In the genomic region with DNA sequence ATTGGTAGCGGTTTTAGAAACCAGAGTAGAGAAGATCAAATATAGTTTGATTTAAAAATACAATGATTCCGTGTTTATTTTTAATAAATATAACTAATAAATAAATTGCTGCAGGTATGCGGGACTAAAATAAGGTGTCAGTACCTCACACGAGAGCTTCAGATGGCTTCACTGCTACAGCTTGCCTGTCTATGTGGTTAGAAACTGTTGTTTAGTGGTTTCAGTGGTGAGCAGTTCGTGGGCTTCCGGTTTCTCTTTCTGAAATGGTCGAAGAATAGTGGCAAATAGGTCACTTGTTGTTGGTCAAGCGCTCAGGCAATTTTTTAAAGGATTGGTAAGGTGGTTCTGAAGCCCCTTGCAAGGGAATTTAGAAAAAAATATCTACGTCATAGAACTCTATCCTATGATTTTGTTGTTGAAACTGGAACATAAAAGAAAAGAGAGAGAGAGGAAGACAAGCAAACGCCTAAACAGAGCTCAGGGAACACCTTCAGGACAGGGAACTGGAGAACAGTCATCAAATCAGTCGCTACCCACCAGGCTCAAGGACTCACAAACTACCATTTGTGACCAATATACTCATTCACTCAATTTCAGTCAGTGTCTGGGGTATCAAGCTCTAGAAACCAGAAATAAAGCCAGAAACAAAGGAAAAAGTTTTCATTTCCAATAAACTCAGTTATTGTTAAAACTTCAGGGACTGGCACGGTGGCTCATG, we compare ENCODE assay signal across 8 cellular contexts. TPM values are rescaled to one million over a fixed set of nuclear protein-coding genes. Genes with fewer than 3 reads are reported as not detected.
DNase-seq lines count a peak whose midpoint lies in the region; ATAC-seq, FAIRE-seq and TF ChIP-seq lines count a peak whose summit lies in the region.

No MANE protein-coding gene starts in this region.

- TF ChIP-seq CTCF in KMS-11 (conservative IDR thresholded peaks at IDR 0.05; ENCODE audit: low read depth, low read length) (no peak), hepatocyte (IDR thresholded peaks at IDR 0.05; ENCODE audit: poor library complexity) (no peak), H9 (conservative IDR thresholded peaks at IDR 0.05) (no peak)

- no peak overlapping the region for H2BK120ac ChIP-seq in H9 (ENCODE audit: low read depth, low read length, poor library complexity, severe bottlenecking)

- H3K9me3 ChIP-seq in hepatocyte (ENCODE audit: low read depth), result no peaks in the 10 kb centered on the region
- H3K9me3 ChIP-seq in H9 (ENCODE audit: control insufficient read depth, low read depth, low read length), result no peaks in the 10 kb centered on the region

- H2BK12ac ChIP-seq in H9 (ENCODE audit: insufficient read length, low read depth, low read length), result no peak overlapping the region

- H2BK15ac ChIP-seq in H9 (ENCODE audit: low read depth, low read length), result no peak overlapping the region

- no peak overlapping the region for H3K56ac ChIP-seq in H9 (ENCODE audit: insufficient read length, low read depth, low read length)

- 91% methylated on average over 12 of the region's 12 CpGs for WGBS in hepatocyte (ENCODE audit: low lambda C conversion rate, missing lambda C conversion rate)
- no CpG with 5 or more reads among the region's 12 CpGs for WGBS in H9 (ENCODE audit: extremely low coverage, insufficient read length, low lambda C conversion rate)

- H3K4me2 ChIP-seq in KMS-11 (peak overlapping the region; percentile 88), hepatocyte (no peak overlapping the region), H9 (ENCODE audit: insufficient read depth, insufficient read length, low read length) (no peak overlapping the region)

- H3K4me1 Mint-ChIP-seq in effector memory CD8-positive, alpha-beta T cell (ENCODE audit: low read depth in 2 of 2), result peaks cover 25 to 52% of the 10 kb centered on the region in 2 donors
- peaks cover 11 to 14% of the 10 kb centered on the region in 2 experiments for H3K4me1 Mint-ChIP-seq in H9

- no peak overlapping the region for H3K4me3 ChIP-seq in KMS-11 (IDR thresholded peaks at IDR 0.05; ENCODE audit: insufficient read depth, low read depth, low read length)
- no peak overlapping the region for H3K4me3 ChIP-seq in hepatocyte

- no peaks in the 10 kb centered on the region for H3K27me3 Mint-ChIP-seq in effector memory CD8-positive, alpha-beta T cell
- H3K27me3 Mint-ChIP-seq in H9 (ENCODE audit: low read depth), result no peaks in the 10 kb centered on the region

- no peaks in the 10 kb centered on the region for H3K36me3 ChIP-seq in KMS-11 (ENCODE audit: insufficient read depth)
- H3K36me3 ChIP-seq in hepatocyte (replicated peaks; ENCODE audit: insufficient read depth, low read depth), result no peaks in the 10 kb centered on the region

- no peak overlapping the region for H3K18ac ChIP-seq in H9 (ENCODE audit: insufficient read length, low read depth, low read length)

- H3K36me3 Mint-ChIP-seq in effector memory CD8-positive, alpha-beta T cell (ENCODE audit: insufficient read depth), result peaks cover 11% of the 10 kb centered on the region
- H3K36me3 Mint-ChIP-seq in H9 (ENCODE audit: insufficient read depth in 1 of 3, low read depth in 3 of 3), result no peaks in the 10 kb centered on the region

- H3K4ac ChIP-seq in H9 (ENCODE audit: low read depth, low read length), result no peak overlapping the region

- peak overlapping the region; percentile 66 to 71 for H3K4me3 Mint-ChIP-seq in effector memory CD8-positive, alpha-beta T cell
- H3K4me3 Mint-ChIP-seq in H9, result no peak overlapping the region

- no peaks in the 10 kb centered on the region for H3K9me2 ChIP-seq in hepatocyte (replicated peaks; ENCODE audit: insufficient read depth)

- no peak overlapping the region for H2AK5ac ChIP-seq in H9 (ENCODE audit: insufficient read length, low read length)

- H3K23me2 ChIP-seq in H9 (ENCODE audit: insufficient read length, low read depth, low read length, poor library complexity, severe bottlenecking), result no peaks in the 10 kb centered on the region

- DNase-seq in GM18507 (ENCODE audit: extremely low spot score, insufficient read length, low read depth), result peak; percentile 33
- peak in 2 of 3 experiments; percentile 14 to 19 for DNase-seq in effector memory CD8-positive, alpha-beta T cell
- no peak for DNase-seq in dedifferentiated amniotic fluid mesenchymal stem cell (ENCODE audit: extremely low spot score)
- DNase-seq in hepatocyte (ENCODE audit: low spot score), result no peak
- no peak for DNase-seq in NCI-H226
- DNase-seq in H9, result no peak

- no peak overlapping the region for H2BK20ac ChIP-seq in H9 (ENCODE audit: low read depth, low read length, poor library complexity, severe bottlenecking)

- ATAC-seq in GM21717 (IDR thresholded peaks at IDR 0.05; ENCODE audit: unreplicated experiment), result peak; percentile 91
- peak; percentile 79 for ATAC-seq in effector memory CD8-positive, alpha-beta T cell (replicated peaks)

- H3K27ac ChIP-seq in KMS-11, result no peak overlapping the region
- no peak overlapping the region for H3K27ac ChIP-seq in hepatocyte
- no peak overlapping the region for H3K27ac ChIP-seq in H9 (ENCODE audit: insufficient read length, low read depth, low read length)

- H4K91ac ChIP-seq in H9 (ENCODE audit: insufficient read length, low read depth, low read length), result no peak overlapping the region

- no peaks in the 10 kb centered on the region for H3K79me1 ChIP-seq in H9 (ENCODE audit: insufficient read depth, low read depth, low read length, poor library complexity, severe bottlenecking)

- H2AFZ ChIP-seq in KMS-11 (ENCODE audit: low read depth) (no peak overlapping the region), hepatocyte (no peak overlapping the region), H9 (ENCODE audit: low read length) (no peak overlapping the region)

- H4K20me1 ChIP-seq in KMS-11 (ENCODE audit: insufficient read depth), result no peaks in the 10 kb centered on the region
- no peaks in the 10 kb centered on the region for H4K20me1 ChIP-seq in hepatocyte (ENCODE audit: insufficient read depth, poor library complexity, severe bottlenecking)
- H4K20me1 ChIP-seq in H9 (ENCODE audit: control insufficient read depth, insufficient read depth, insufficient read length), result no peaks in the 10 kb centered on the region

- no peak overlapping the region for H2BK5ac ChIP-seq in H9 (ENCODE audit: insufficient read length, low read length)

- H3K79me2 ChIP-seq in KMS-11 (ENCODE audit: insufficient read depth, low read depth) (no peaks in the 10 kb centered on the region), hepatocyte (no peaks in the 10 kb centered on the region), H9 (ENCODE audit: insufficient read depth, low read length) (no peaks in the 10 kb centered on the region)

- H4K5ac ChIP-seq in H9 (ENCODE audit: insufficient read length, low read depth, low read length), result no peak overlapping the region

- H3K27ac Mint-ChIP-seq in effector memory CD8-positive, alpha-beta T cell, result peak overlapping the region; percentile 46 to 92
- H3K27ac Mint-ChIP-seq in H9, result no peak overlapping the region

- H3K14ac ChIP-seq in H9 (ENCODE audit: insufficient read depth, low read length), result no peak overlapping the region

- no peaks in the 10 kb centered on the region for H3K9me3 Mint-ChIP-seq in effector memory CD8-positive, alpha-beta T cell
- H3K9me3 Mint-ChIP-seq in H9, result no peaks in the 10 kb centered on the region

- FAIRE-seq in GM18507 (lab: Jason Lieb, UNC), result peak; percentile 81

- H3K23ac ChIP-seq in H9 (ENCODE audit: insufficient read length, low read depth, low read length), result no peak overlapping the region

- H3K4me1 ChIP-seq in KMS-11 (ENCODE audit: low read depth, poor library complexity, severe bottlenecking) (peaks cover 34% of the 10 kb centered on the region), hepatocyte (ENCODE audit: insufficient read depth) (no peaks in the 10 kb centered on the region), H9 (ENCODE audit: insufficient read depth, low read length) (no peaks in the 10 kb centered on the region)

- H3T11ph ChIP-seq in H9 (ENCODE audit: low read length), result no peak overlapping the region

- H3K27me3 ChIP-seq in KMS-11 (ENCODE audit: insufficient read depth, low read depth) (peaks cover 33% of the 10 kb centered on the region; the same call in 1 of the 2 replicates), hepatocyte (no peaks in the 10 kb centered on the region), H9 (ENCODE audit: insufficient read depth, low read length) (no peaks in the 10 kb centered on the region)

- no peak overlapping the region for H4K8ac ChIP-seq in H9 (replicated peaks; ENCODE audit: insufficient read length, low read depth, low read length)

- H3K9ac ChIP-seq in KMS-11 (no peak overlapping the region), H9 (ENCODE audit: extremely low read depth, insufficient read length, low read length) (no peak overlapping the region)

RNA-seq across cellular contexts. Expression of a gene that starts 31.3 kb away (rescaled TPM):
- total RNA-seq in hepatocyte (77.9 and 93.5 TPM in 2 replicates), H9 (2021) (53.4 and 55.6 TPM in 2 replicates)
- 77.7 and 101 TPM in 2 replicates for polyA plus RNA-seq in hepatocyte

Comparison
In these comparisons a context has a peak if more than half of its experiments do, and no peak if none do; other contexts are left out.
1. DNase-seq: peak in GM18507 (single experiment) and effector memory CD8-positive, alpha-beta T cell (2 of 3); none in dedifferentiated amniotic fluid mesenchymal stem cell (single experiment), hepatocyte (single experiment), NCI-H226 (single experiment) and H9 (single experiment).
2. H3K27ac Mint-ChIP-seq: peak in effector memory CD8-positive, alpha-beta T cell (2 of 2); none in H9 (0 of 3).
3. H3K4me3 Mint-ChIP-seq: peak in effector memory CD8-positive, alpha-beta T cell (2 of 2); none in H9 (0 of 2).